ENCODE assay signal across 16 cellular contexts in genomic region chr3:66001626-66002025, GRCh38. TPM values are rescaled to one million over a fixed set of nuclear protein-coding genes. Genes with fewer than 3 reads are reported as not detected.
"Had no signal": no experiment of that assay in that cellular context is flagged by ENCODE, and none has a peak within 500 bp of the region (broad histone marks: within the 10 kb centered on the region; RNA-seq: fewer than 3 reads in every experiment).

No MANE protein-coding gene starts in this region.

- H3K4me3 Mint-ChIP-seq: activated CD4-positive, alpha-beta T cell treated with anti-CD3 and anti-CD28 coated beads, Interleukin-2, amount 10 ng/mL, durations not matched to agents 7 days and 5 days; activated CD8-positive, alpha-beta T cell treated with anti-CD3 and anti-CD28 coated beads, Interleukin-2, amount 10 ng/mL, durations not matched to agents 7 days and 5 days; activated naive CD4-positive, alpha-beta T cell treated with anti-CD3 and anti-CD28 coated beads for 36 hours; activated T-cell treated with anti-CD3 and anti-CD28 coated beads, Interleukin-2, amount 50 U/mL, for 4 hours; brain; neural crest cell; stimulated activated naive CD8-positive, alpha-beta T cell treated with anti-CD3 and anti-CD28 coated beads, Interleukin-15, amount 100 ng/mL, for 72 hours had no signal

- ATAC-seq: activated CD4-positive, CD25-positive, alpha-beta regulatory T cell treated with anti-CD3 and anti-CD28 coated beads, Interleukin-2, amount 50 U/mL, for 24 hours; activated CD8-positive, alpha-beta T cell treated with anti-CD3 and anti-CD28 coated beads, Interleukin-2, amount 10 ng/mL, durations not matched to agents 7 days and 5 days; activated T-cell treated with anti-CD3 and anti-CD28 coated beads, Interleukin-2, amount 50 U/mL, for 4 hours; stimulated activated naive CD8-positive, alpha-beta T cell treated with anti-CD3 and anti-CD28 coated beads, Interleukin-15, amount 100 ng/mL, for 72 hours had no signal

- DNase-seq: activated CD4-positive, alpha-beta T cell treated with anti-CD3 and anti-CD28 coated beads, Interleukin-2, amount 10 ng/mL, durations not matched to agents 7 days and 5 days; activated CD8-positive, alpha-beta T cell treated with anti-CD3 and anti-CD28 coated beads, Interleukin-2, amount 10 ng/mL, durations not matched to agents 7 days and 5 days; activated naive CD4-positive, alpha-beta T cell treated with anti-CD3 and anti-CD28 coated beads for 36 hours; activated T-cell treated with anti-CD3 and anti-CD28 coated beads, Interleukin-2, amount 50 U/mL, for 4 hours; anterior cingulate cortex; central memory CD4-positive, alpha-beta T cell; colonic mucosa; esophagus squamous epithelium; stimulated activated CD4-positive, alpha-beta T cell treated with anti-CD3 and anti-CD28 coated beads, Interleukin-4, amount 100 ng/mL, for 1 hour; stimulated activated naive CD8-positive, alpha-beta T cell treated with anti-CD3 and anti-CD28 coated beads, Interleukin-15, amount 100 ng/mL, for 72 hours; T1000; testis; upper lobe of left lung had no signal

- H3K9me3 Mint-ChIP-seq: activated CD4-positive, alpha-beta T cell treated with anti-CD3 and anti-CD28 coated beads, Interleukin-2, amount 10 ng/mL, durations not matched to agents 7 days and 5 days; activated T-cell treated with anti-CD3 and anti-CD28 coated beads, Interleukin-2, amount 50 U/mL, for 4 hours; brain; neural crest cell; stimulated activated naive CD8-positive, alpha-beta T cell treated with anti-CD3 and anti-CD28 coated beads, Interleukin-15, amount 100 ng/mL, for 72 hours had no signal

- H3K4me1 Mint-ChIP-seq: activated CD4-positive, alpha-beta T cell treated with anti-CD3 and anti-CD28 coated beads, Interleukin-2, amount 10 ng/mL, durations not matched to agents 7 days and 5 days; neural crest cell; stimulated activated naive CD8-positive, alpha-beta T cell treated with anti-CD3 and anti-CD28 coated beads, Interleukin-15, amount 100 ng/mL, for 72 hours had no signal

- H3K27ac Mint-ChIP-seq: activated CD4-positive, alpha-beta T cell treated with anti-CD3 and anti-CD28 coated beads, Interleukin-2, amount 10 ng/mL, durations not matched to agents 7 days and 5 days; activated CD8-positive, alpha-beta T cell treated with anti-CD3 and anti-CD28 coated beads, Interleukin-2, amount 10 ng/mL, durations not matched to agents 7 days and 5 days; activated naive CD4-positive, alpha-beta T cell treated with anti-CD3 and anti-CD28 coated beads for 36 hours; brain; stimulated activated naive CD8-positive, alpha-beta T cell treated with anti-CD3 and anti-CD28 coated beads, Interleukin-15, amount 100 ng/mL, for 72 hours had no signal

- H3K36me3 Mint-ChIP-seq: brain had no signal

RNA-seq across cellular contexts. Expression of gene MAGI1, which starts 37.1 kb away (rescaled TPM):
- total RNA-seq: activated CD8-positive, alpha-beta T cell treated with anti-CD3 and anti-CD28 coated beads, Interleukin-2, amount 10 ng/mL, durations not matched to agents 7 days and 5 days; activated naive CD4-positive, alpha-beta T cell treated with anti-CD3 and anti-CD28 coated beads for 36 hours had no signal
